ENCODE assay signal across 32 cellular contexts in genomic region chr17:158379-158778, GRCh38. TPM values are rescaled to one million over a fixed set of nuclear protein-coding genes. Genes with fewer than 3 reads are reported as not detected.
"Had no signal": no experiment of that assay in that cellular context is flagged by ENCODE, and none has a peak within 500 bp of the region (broad histone marks: within the 10 kb centered on the region; RNA-seq: fewer than 3 reads in every experiment).

No MANE protein-coding gene starts in this region.

- H3K9me3 Mint-ChIP-seq: activated CD4-positive, alpha-beta memory T cell treated with anti-CD3 and anti-CD28 coated beads for 36 hours; activated CD4-positive, alpha-beta T cell treated with anti-CD3 and anti-CD28 coated beads, Interleukin-2, amount 10 ng/mL, durations not matched to agents 24 days and 14 days; activated naive CD4-positive, alpha-beta T cell treated with anti-CD3 and anti-CD28 coated beads for 36 hours; activated T-helper 1 cell treated with anti-CD3 and anti-CD28 coated beads, Interleukin-12 subunit alpha, Interleukin-12 subunit beta, Interleukin-2, Interleukin-4 antibody, amounts not matched to agents 30 ng/mL and 10 ng/mL and 1 ng/mL, durations not matched to agents 14 hours and 24 hours and 36 hours; activated T-helper 2 cell treated with anti-CD3 and anti-CD28 coated beads, Interferon-gamma antibody, Interleukin-2, Interleukin-4, amounts not matched to agents 10 μg/mL and 5 μg/mL and 100 μg/mL, durations not matched to agents 14 hours and 24 hours and 36 hours; effector memory CD8-positive, alpha-beta T cell had no signal

- H3K4me1 Mint-ChIP-seq: activated CD4-positive, alpha-beta T cell treated with anti-CD3 and anti-CD28 coated beads for 36 hours; activated CD4-positive, alpha-beta T cell treated with anti-CD3 and anti-CD28 coated beads, Interleukin-2, amount 10 ng/mL, durations not matched to agents 24 days and 14 days; activated CD8-positive, alpha-beta memory T cell treated with anti-CD3 and anti-CD28 coated beads, Interleukin-2, amount 10 ng/mL, durations not matched to agents 7 days and 5 days had no signal

- H3K36me3 Mint-ChIP-seq: activated CD4-positive, alpha-beta memory T cell treated with anti-CD3 and anti-CD28 coated beads for 36 hours; activated CD8-positive, alpha-beta memory T cell treated with anti-CD3 and anti-CD28 coated beads, Interleukin-2, amount 10 ng/mL, durations not matched to agents 7 days and 5 days; activated naive CD8-positive, alpha-beta T cell had no signal

- H3K36me3 ChIP-seq: gastroesophageal sphincter had no signal

- H3K27me3 ChIP-seq: body of pancreas, gastroesophageal sphincter had no signal

- H3K27ac ChIP-seq: body of pancreas, esophagus muscularis mucosa, gastroesophageal sphincter had no signal

- H3K9me3 ChIP-seq: body of pancreas, esophagus muscularis mucosa, gastroesophageal sphincter had no signal

- H3K4me1 ChIP-seq: body of pancreas, esophagus muscularis mucosa, gastroesophageal sphincter had no signal

- ATAC-seq: activated CD4-positive, alpha-beta T cell treated with anti-CD3 and anti-CD28 coated beads for 36 hours; activated CD8-positive, alpha-beta memory T cell treated with anti-CD3 and anti-CD28 coated beads, Interleukin-2, amount 10 ng/mL, durations not matched to agents 7 days and 5 days; activated CD8-positive, alpha-beta T cell treated with anti-CD3 and anti-CD28 coated beads, Interleukin-2, amount 10 ng/mL, durations not matched to agents 7 days and 5 days; body of pancreas; effector memory CD8-positive, alpha-beta T cell; gastroesophageal sphincter had no signal

- H3K4me3 ChIP-seq: body of pancreas, esophagus muscularis mucosa, gastroesophageal sphincter had no signal

- H3K27me3 Mint-ChIP-seq: activated CD4-positive, alpha-beta memory T cell treated with anti-CD3 and anti-CD28 coated beads for 36 hours; activated CD4-positive, alpha-beta T cell treated with anti-CD3 and anti-CD28 coated beads, Interleukin-2, amount 10 ng/mL, durations not matched to agents 24 days and 14 days; activated CD8-positive, alpha-beta memory T cell treated with anti-CD3 and anti-CD28 coated beads, Interleukin-2, amount 10 ng/mL, durations not matched to agents 7 days and 5 days; activated naive CD8-positive, alpha-beta T cell had no signal

- H3K27ac Mint-ChIP-seq: activated CD4-positive, alpha-beta memory T cell treated with anti-CD3 and anti-CD28 coated beads for 36 hours; activated CD4-positive, alpha-beta T cell treated with anti-CD3 and anti-CD28 coated beads for 36 hours; activated CD4-positive, alpha-beta T cell treated with anti-CD3 and anti-CD28 coated beads, Interleukin-2, amount 10 ng/mL, durations not matched to agents 24 days and 14 days; activated CD8-positive, alpha-beta memory T cell treated with anti-CD3 and anti-CD28 coated beads, Interleukin-2, amount 10 ng/mL, durations not matched to agents 7 days and 5 days; activated CD8-positive, alpha-beta T cell treated with anti-CD3 and anti-CD28 coated beads, Interleukin-2, amount 10 ng/mL, durations not matched to agents 7 days and 5 days; activated naive CD4-positive, alpha-beta T cell treated with anti-CD3 and anti-CD28 coated beads for 36 hours; activated naive CD8-positive, alpha-beta T cell; activated T-helper 1 cell treated with anti-CD3 and anti-CD28 coated beads, Interleukin-12 subunit alpha, Interleukin-12 subunit beta, Interleukin-2, Interleukin-4 antibody, amounts not matched to agents 30 ng/mL and 10 ng/mL and 1 ng/mL, durations not matched to agents 14 hours and 24 hours and 36 hours; activated T-helper 2 cell treated with anti-CD3 and anti-CD28 coated beads, Interferon-gamma antibody, Interleukin-2, Interleukin-4, amounts not matched to agents 10 μg/mL and 5 μg/mL and 100 μg/mL, durations not matched to agents 14 hours and 24 hours and 36 hours; effector memory CD8-positive, alpha-beta T cell had no signal

- H3K4me3 Mint-ChIP-seq: activated CD4-positive, alpha-beta memory T cell treated with anti-CD3 and anti-CD28 coated beads for 36 hours; activated CD4-positive, alpha-beta T cell treated with anti-CD3 and anti-CD28 coated beads for 36 hours; activated CD4-positive, alpha-beta T cell treated with anti-CD3 and anti-CD28 coated beads, Interleukin-2, amount 10 ng/mL, durations not matched to agents 24 days and 14 days; activated CD8-positive, alpha-beta memory T cell treated with anti-CD3 and anti-CD28 coated beads, Interleukin-2, amount 10 ng/mL, durations not matched to agents 7 days and 5 days; activated CD8-positive, alpha-beta T cell treated with anti-CD3 and anti-CD28 coated beads, Interleukin-2, amount 10 ng/mL, durations not matched to agents 7 days and 5 days; activated naive CD4-positive, alpha-beta T cell treated with anti-CD3 and anti-CD28 coated beads for 36 hours; activated naive CD8-positive, alpha-beta T cell; activated T-helper 1 cell treated with anti-CD3 and anti-CD28 coated beads, Interleukin-12 subunit alpha, Interleukin-12 subunit beta, Interleukin-2, Interleukin-4 antibody, amounts not matched to agents 30 ng/mL and 10 ng/mL and 1 ng/mL, durations not matched to agents 14 hours and 24 hours and 36 hours; effector memory CD8-positive, alpha-beta T cell had no signal

- DNase-seq: activated CD4-positive, alpha-beta memory T cell treated with anti-CD3 and anti-CD28 coated beads for 36 hours; activated CD4-positive, alpha-beta T cell treated with anti-CD3 and anti-CD28 coated beads for 36 hours; activated CD4-positive, alpha-beta T cell treated with anti-CD3 and anti-CD28 coated beads, Interleukin-2, amount 10 ng/mL, durations not matched to agents 24 days and 14 days; activated CD4-positive, CD25-positive, alpha-beta regulatory T cell; activated CD4-positive, CD25-positive, alpha-beta regulatory T cell treated with anti-CD3 and anti-CD28 coated beads, Interleukin-2, amount 50 U/mL, for 72 hours; activated CD8-positive, alpha-beta memory T cell treated with anti-CD3 and anti-CD28 coated beads, Interleukin-2, amount 10 ng/mL, durations not matched to agents 7 days and 5 days; activated CD8-positive, alpha-beta memory T cell treated with anti-CD3 and anti-CD28 coated beads, Interleukin-2, amount 50 U/mL, for 4 hours; activated CD8-positive, alpha-beta T cell treated with anti-CD3 and anti-CD28 coated beads, Interleukin-2, amount 10 ng/mL, durations not matched to agents 7 days and 5 days; activated effector memory CD4-positive, alpha-beta T cell treated with anti-CD3 and anti-CD28 coated beads, Interleukin-2, amount 50 U/mL, for 16 hours; activated naive CD4-positive, alpha-beta T cell treated with anti-CD3 and anti-CD28 coated beads for 36 hours; activated T-cell treated with anti-CD3 and anti-CD28 coated beads, Interleukin-2, amount 50 U/mL, for 1 hour; activated T-cell treated with anti-CD3 and anti-CD28 coated beads, Interleukin-2, amount 50 U/mL, for 48 hours; amniotic stem cell; anterior cingulate cortex; body of pancreas; caudate nucleus; cortex of kidney; dermis blood vessel endothelial cell; effector CD4-positive, alpha-beta T cell; effector memory CD8-positive, alpha-beta T cell; erythroblast; foreskin melanocyte; T-helper 2 cell had no signal

RNA-seq across cellular contexts. Expression of gene SCGB1C2, which starts 21.0 kb away (rescaled TPM):
- total RNA-seq: activated CD4-positive, alpha-beta memory T cell treated with anti-CD3 and anti-CD28 coated beads for 36 hours; activated CD4-positive, alpha-beta T cell treated with anti-CD3 and anti-CD28 coated beads for 36 hours; activated CD4-positive, alpha-beta T cell treated with anti-CD3 and anti-CD28 coated beads, Interleukin-2, amount 10 ng/mL, durations not matched to agents 24 days and 14 days; activated CD8-positive, alpha-beta memory T cell treated with anti-CD3 and anti-CD28 coated beads for 36 hours; activated CD8-positive, alpha-beta memory T cell treated with anti-CD3 and anti-CD28 coated beads, Interleukin-2, amount 10 ng/mL, durations not matched to agents 7 days and 5 days; activated CD8-positive, alpha-beta T cell treated with anti-CD3 and anti-CD28 coated beads, Interleukin-2, amount 10 ng/mL, durations not matched to agents 7 days and 5 days; activated naive CD4-positive, alpha-beta T cell treated with anti-CD3 and anti-CD28 coated beads for 36 hours; activated T-helper 1 cell treated with anti-CD3 and anti-CD28 coated beads, Interleukin-12 subunit alpha, Interleukin-12 subunit beta, Interleukin-2, Interleukin-4 antibody, amounts not matched to agents 30 ng/mL and 10 ng/mL and 1 ng/mL, durations not matched to agents 14 hours and 24 hours and 36 hours; activated T-helper 2 cell treated with anti-CD3 and anti-CD28 coated beads, Interferon-gamma antibody, Interleukin-2, Interleukin-4, amounts not matched to agents 10 μg/mL and 5 μg/mL and 100 μg/mL, durations not matched to agents 14 hours and 24 hours and 36 hours; body of pancreas; chondrocyte; dermis blood vessel endothelial cell; esophagus muscularis mucosa; gastroesophageal sphincter; glomerular endothelial cell; T-helper 1 cell treated with Interleukin-12 subunit alpha and Interleukin-12 subunit beta and Interleukin-4 antibody, amounts not matched to agents 30 ng/mL and 1 ng/mL, for 36 hours had no signal

RNA-seq across cellular contexts. Expression of gene DOC2B, which starts 23.1 kb away (rescaled TPM):
- total RNA-seq: activated CD8-positive, alpha-beta T cell treated with anti-CD3 and anti-CD28 coated beads, Interleukin-2, amount 10 ng/mL, durations not matched to agents 7 days and 5 days had no signal
